Comparison of ENCODE assay signal across 1 cellular context in the genomic region with DNA sequence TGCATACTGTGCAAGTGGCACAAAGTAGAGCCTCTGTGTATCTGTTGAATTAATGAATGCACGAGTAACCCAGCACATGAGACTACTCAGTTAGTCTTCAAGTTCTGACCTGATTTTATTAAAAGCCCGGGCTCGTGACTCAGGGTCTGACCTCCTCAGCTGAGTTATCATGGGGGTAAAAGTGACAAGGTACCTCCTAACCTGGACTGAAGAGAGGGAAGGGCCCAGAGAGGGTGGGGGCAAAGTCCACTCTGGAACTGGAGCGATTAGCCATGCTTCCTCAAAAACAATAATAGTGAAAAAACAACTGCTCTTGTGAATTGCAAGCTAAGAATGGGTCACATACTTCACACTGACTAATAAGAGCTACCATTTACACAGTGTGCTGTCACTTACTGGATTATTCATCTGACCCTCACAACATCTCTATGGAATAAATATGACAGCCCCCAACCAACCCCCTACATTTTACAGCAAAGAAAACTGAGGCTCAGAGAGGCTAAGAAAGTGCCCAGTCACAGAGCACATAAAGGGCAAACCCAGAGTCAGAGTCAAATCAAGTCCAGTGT.
A peak's percentile ranks its signal among the peaks of the same experiment; 100 is the strongest.
TF ChIP-seq lines count a peak whose summit lies in the region.

No MANE protein-coding gene starts in this region.

TF ChIP-seq in HepG2, 621 proteins besides CTCF, POLR2A, EP300 and RAD21:
- TF ChIP-seq SOX6 (IDR thresholded peaks at IDR 0.05) (no peak), SOX6 (CRISPR knock-in tag; IDR thresholded peaks at IDR 0.05) (0 out of 2 replicates have a peak, but pooled peaks have one; percentile 12), KLF6 (CRISPR knock-in tag; IDR thresholded peaks at IDR 0.05) (no peak), HNF4A (CRISPR knock-in tag; IDR thresholded peaks at IDR 0.05) (peak; percentile 36; the same call in 1 of the 2 replicates)
